7 cellular contexts compared by ENCODE assay signal in genomic region chr19:13953021-13953531, GRCh38. TPM values are rescaled to one million over a fixed set of nuclear protein-coding genes. Genes with fewer than 3 reads are reported as not detected.
A peak's percentile ranks its signal among the peaks of the same experiment; 100 is the strongest.
DNase-seq lines count a peak whose midpoint lies in the region; ATAC-seq, FAIRE-seq and TF ChIP-seq lines count a peak whose summit lies in the region.

No MANE protein-coding gene starts in this region.

- no peak overlapping the region for H2BK20ac ChIP-seq in H1 (ENCODE audit: low read length)

- no peak for TF ChIP-seq EP300 in H1 (IDR thresholded peaks at IDR 0.05; ENCODE audit: borderline replicate concordance in 1 of 2, low read depth in 2 of 2, low read length in 2 of 2)

- H3K14ac ChIP-seq in H1 (ENCODE audit: insufficient read length): no peak overlapping the region

- peaks cover 13% of the 10 kb centered on the region for H3K79me1 ChIP-seq in H1 (ENCODE audit: low read depth, low read length)
- H3K79me1 ChIP-seq in mesendoderm (ENCODE audit: low read length): peaks cover 14% of the 10 kb centered on the region

- TF ChIP-seq POLR2A in H54 (IDR thresholded peaks at IDR 0.05; ENCODE audit: low read depth, low read length) (peak; percentile 41; the same call in 1 of the 2 replicates), H1 (IDR thresholded peaks at IDR 0.05; ENCODE audit: control extremely low read depth in 1 of 2, low read depth in 2 of 2, low read length in 2 of 2) (no peak; a peak in 1 of 3 replicates)

- H2BK12ac ChIP-seq in H1 (ENCODE audit: low read depth, low read length): peak overlapping the region; percentile 43; the same call in 1 of the 2 replicates

- peak overlapping the region; percentile 68 for H4K5ac ChIP-seq in H1 (ENCODE audit: insufficient read length, low read depth, low read length)
- H4K5ac ChIP-seq in mesendoderm (ENCODE audit: low read length): no peak overlapping the region

- peaks cover 18 to 30% (median 24%) of the 10 kb centered on the region in 4 experiments for H3K36me3 ChIP-seq in H1 (ENCODE audit: control insufficient read depth in 2 of 4, insufficient read depth in 4 of 4, low read length in 3 of 4)
- peaks cover 7% of the 10 kb centered on the region for H3K36me3 ChIP-seq in mesendoderm (ENCODE audit: control insufficient read depth, insufficient read depth, low read length)

- H2BK15ac ChIP-seq in H1 (ENCODE audit: low read length): 0 out of 2 replicates have a peak overlapping the region, but pooled peaks have one; percentile 72
- no peak overlapping the region for H2BK15ac ChIP-seq in mesendoderm (replicated peaks; ENCODE audit: low read depth)

- DNase-seq in H54 (ENCODE audit: insufficient read length, low spot score) (peak; percentile 64), RWPE1 (ENCODE audit: low spot score) (peak; percentile 67), H1 (ENCODE audit: low read depth in 1 of 2, low spot score in 2 of 2) (no peak), mesendoderm (peak; percentile 57), urothelium cell line (ENCODE audit: low spot score) (peak; percentile 46), NCI-H2081 treated with DMSO at 0.1 percent for 48 hours (lab: John Stamatoyannopoulos, UW) (no peak)

- H3K27me3 ChIP-seq in H1 (replicated peaks in 1 of 4; ENCODE audit: control insufficient read depth in 3 of 4, extremely low read depth in 1 of 4, insufficient read depth in 3 of 4, low read length in 3 of 4) (no peaks in the 10 kb centered on the region), mesendoderm (ENCODE audit: insufficient read depth, low read length, poor library complexity) (no peaks in the 10 kb centered on the region)

- CTCF ChIA-PET in RWPE1 (lab: Yijun Ruan, JAX) (interaction anchor here (0.6 to 2.0 kb wide), 5 partner anchors 19 to 108 kb away, joined by 3 to 5 read pairs (median 4); no protein-coding TSS in a partner anchor), H1 (lab: Charles Lee; ENCODE audit: partially characterized antibody) (interaction anchor here (0.7 to 2.7 kb wide), 24 partner anchors 9 to 132 kb away, joined by 3 to 12 read pairs (median 4); partner anchors contain the start of genes C19orf67, IL27RA, PODNL1 and RFX1)

- H3K18ac ChIP-seq in H1 (ENCODE audit: extremely low read depth, low read length) (peak overlapping the region; percentile 95), mesendoderm (ENCODE audit: low read length) (peak overlapping the region; percentile 88)

- H3K79me2 ChIP-seq in H1 (ENCODE audit: control insufficient read depth in 1 of 2, insufficient read depth in 2 of 2, low read length in 2 of 2) (peaks cover 0 to 19% of the 10 kb centered on the region in 2 experiments; a peak in 3 of 4 replicates), mesendoderm (ENCODE audit: control insufficient read depth, insufficient read depth, low read length) (peaks cover 16% of the 10 kb centered on the region)

- no peak overlapping the region for H3K23ac ChIP-seq in H1 (ENCODE audit: insufficient read length)
- H3K23ac ChIP-seq in mesendoderm (ENCODE audit: low read length): no peak overlapping the region

- H3K23me2 ChIP-seq in H1 (ENCODE audit: low read depth, low read length): peaks cover 9% of the 10 kb centered on the region

- no peak overlapping the region for H2AFZ ChIP-seq in H1 (ENCODE audit: low read length)

- peaks cover 0 to 7% (median 3%) of the 10 kb centered on the region in 4 experiments; a peak in 6 of 7 replicates for H3K4me1 ChIP-seq in H1 (replicated peaks in 1 of 4; ENCODE audit: control insufficient read depth in 3 of 4, insufficient read depth in 4 of 4, low read length in 3 of 4)
- peaks cover 3% of the 10 kb centered on the region for H3K4me1 ChIP-seq in mesendoderm (ENCODE audit: control insufficient read depth, low read depth, low read length)

- H2BK5ac ChIP-seq in H1 (ENCODE audit: low read depth, low read length) (peak overlapping the region; percentile 83), mesendoderm (ENCODE audit: low read length) (no peak overlapping the region)

- H3K4ac ChIP-seq in H1 (replicated peaks; ENCODE audit: insufficient read length, low read depth, low read length) (peak overlapping the region; percentile 57), mesendoderm (ENCODE audit: low read depth, low read length) (peak overlapping the region; percentile 44)

- H4K20me1 ChIP-seq in H1 (replicated peaks in 1 of 2; ENCODE audit: control insufficient read depth in 1 of 2, insufficient read depth in 2 of 2, low read length in 2 of 2): peaks cover 0 to 13% of the 10 kb centered on the region in 2 experiments

- H4K91ac ChIP-seq in H1 (replicated peaks; ENCODE audit: insufficient read length, low read length): peak overlapping the region; percentile 52

- WGBS in H1 (ENCODE audit: extremely low coverage in 1 of 2, insufficient coverage in 1 of 2, insufficient read length in 1 of 2, insufficient replicate concordance in 2 of 2, low coverage in 1 of 2, low lambda C conversion rate in 2 of 2, missing lambda C conversion rate in 1 of 2), 2 experiments: 29% methylated on average over 10 of the region's 10 CpGs; no CpG with 5 or more reads in 1 of the 2 experiments
- no CpG with 5 or more reads among the region's 10 CpGs for WGBS in mesendoderm (ENCODE audit: extremely low coverage, insufficient coverage, low lambda C conversion rate)

- FAIRE-seq in H54 (lab: Jason Lieb, UNC) (no peak), H1 (lab: Jason Lieb, UNC) (no peak), urothelium cell line (lab: Jason Lieb, UNC) (no peak)

- H3K4me2 ChIP-seq in H1 (ENCODE audit: insufficient read depth in 1 of 2, low read depth in 2 of 2, low read length in 2 of 2): peak overlapping the region; percentile 61 to 68
- H3K4me2 ChIP-seq in mesendoderm (ENCODE audit: low read length): peak overlapping the region; percentile 97

- H3K56ac ChIP-seq in H1 (replicated peaks; ENCODE audit: insufficient read length, low read depth, low read length) (no peak overlapping the region), mesendoderm (ENCODE audit: low read length) (peak overlapping the region; percentile 92)

- H2AK5ac ChIP-seq in H1 (ENCODE audit: low read depth, low read length) (peak overlapping the region; percentile 25), mesendoderm (ENCODE audit: low read length) (peak overlapping the region; percentile 65)

- H2BK120ac ChIP-seq in H1 (replicated peaks; ENCODE audit: low read depth, low read length) (no peak overlapping the region), mesendoderm (ENCODE audit: low read depth, low read length) (no peak overlapping the region)

- H4K8ac ChIP-seq in H1 (ENCODE audit: extremely low read depth, insufficient read depth, low read length) (peak overlapping the region; percentile 54; the same call in 1 of the 2 replicates), mesendoderm (ENCODE audit: low read depth, low read length) (no peak overlapping the region)

- no peaks in the 10 kb centered on the region for H3K9me3 ChIP-seq in H1 (ENCODE audit: insufficient read depth in 2 of 2, low read depth in 1 of 2, low read length in 1 of 2)

- H3K4me3 ChIP-seq in H1 (ENCODE audit: extremely low read depth in 1 of 4, insufficient read depth in 2 of 4, low read depth in 3 of 4, low read length in 4 of 4) (peak overlapping the region; percentile 82 to 100 (median 91)), mesendoderm (ENCODE audit: low read length) (peak overlapping the region; percentile 76)

- TF ChIP-seq RAD21 in H1 (IDR thresholded peaks at IDR 0.05 in 1 of 2, conservative IDR thresholded peaks at IDR 0.05 in 1 of 2; ENCODE audit: low read depth in 2 of 2, low read length in 2 of 2): no peak; a peak in 1 of 4 replicates

- no peak for ATAC-seq in GM18867 (IDR thresholded peaks at IDR 0.05; ENCODE audit: unreplicated experiment)

- H3K9ac ChIP-seq in H1 (replicated peaks in 1 of 4; ENCODE audit: extremely low read depth in 1 of 4, low read depth in 3 of 4, low read length in 3 of 4): peak overlapping the region in 3 of 4 experiments; percentile 59 to 67 (median 60); a peak in 5 of 7 replicates
- H3K9ac ChIP-seq in mesendoderm (ENCODE audit: low read length): peak overlapping the region; percentile 81

- POLR2A ChIA-PET in RWPE1 (lab: Yijun Ruan, JAX; ENCODE audit: low non-redundant PET) (interaction anchor here (1.0 kb wide), 1 partner anchor 17 kb away, joined by 4 read pairs; no protein-coding TSS in a partner anchor), H1 (lab: Charles Lee; ENCODE audit: partially characterized antibody) (interaction anchor here (0.6 to 4.3 kb wide), 25 partner anchors 8 to 107 kb away, joined by 3 to 48 read pairs (median 5); partner anchors contain the start of genes IL27RA, PODNL1 and RFX1)

- H3K27ac ChIP-seq in RWPE1 (peak overlapping the region; percentile 88), H1 (ENCODE audit: low read depth, low read length) (peak overlapping the region; percentile 53), mesendoderm (ENCODE audit: low read depth, low read length) (no peak overlapping the region)

- TF ChIP-seq CTCF in RWPE1 (conservative IDR thresholded peaks at IDR 0.05; ENCODE audit: low read depth) (no peak; the same call in 1 of the 2 replicates), H1 (IDR thresholded peaks at IDR 0.05; ENCODE audit: control extremely low read depth in 1 of 3, insufficient read depth in 1 of 3, low read depth in 1 of 3, low read length in 3 of 3) (peak in 1 of 3 experiments; percentile 11; a peak in 1 of 4 replicates)

RNA-seq across cellular contexts. Expression of gene DCAF15, which starts 0.8 kb away (rescaled TPM):
- 68.7 and 77.1 TPM in 2 replicates for total RNA-seq in H1 (2021; fragmentation: NEBNext Ultra II Directional; extraction: Animal tissue kit (Norgen Biotek cat#: 25700))
- 80.8 and 127 TPM in 2 replicates for polyA plus RNA-seq in H1 (2011; rRNA removed)
- 69.0 TPM for polyA plus RNA-seq in H1 (2011; cell fraction: cytosol; rRNA removed)
- 277 TPM for polyA plus RNA-seq in H1 (2011; cell fraction: nucleus; rRNA removed)
- 53.4 to 97.6 TPM (median 89.3 TPM) in 4 replicates for polyA plus RNA-seq in H1 (2012, experiment 1 of 2)
- polyA plus RNA-seq in H1 (2012, experiment 2 of 2): 56.8 TPM
- 47.2 TPM for polyA plus RNA-seq in H1 (2013, experiment 1 of 2)
- polyA plus RNA-seq in H1 (2013, experiment 2 of 2): 42.2 TPM
- polyA minus RNA-seq in H1 (2011; rRNA and poly(A)+ RNA removed): 36.7 and 59.9 TPM in 2 replicates
- 32.1 TPM for polyA minus RNA-seq in H1 (2011; cell fraction: cytosol; rRNA and poly(A)+ RNA removed)
- 66.5 TPM for polyA minus RNA-seq in H1 (2011; cell fraction: nucleus; rRNA and poly(A)+ RNA removed)
- polyA plus RNA-seq in mesendoderm (2013, experiment 1 of 2): 41.4 TPM
- polyA plus RNA-seq in mesendoderm (2013, experiment 2 of 2): 40.1 TPM

RNA-seq across cellular contexts. Expression of gene PODNL1, which starts 14.9 kb away (rescaled TPM):
- total RNA-seq in H1 (2021; fragmentation: NEBNext Ultra II Directional; extraction: Animal tissue kit (Norgen Biotek cat#: 25700)): 0.75 and 1.5 TPM in 2 replicates
- polyA plus RNA-seq in H1 (2011; rRNA removed): 1.0 and 2.3 TPM in 2 replicates
- 1.8 TPM for polyA plus RNA-seq in H1 (2011; cell fraction: cytosol; rRNA removed)
- polyA plus RNA-seq in H1 (2011; cell fraction: nucleus; rRNA removed): 2.7 TPM
- polyA plus RNA-seq in H1 (2012, experiment 1 of 2): 0.61 to 2.0 TPM (median 1.5 TPM) in 4 replicates
- 1.7 TPM for polyA plus RNA-seq in H1 (2012, experiment 2 of 2)
- polyA plus RNA-seq in H1 (2013, experiment 1 of 2): 0.18 TPM
- polyA plus RNA-seq in H1 (2013, experiment 2 of 2): 0.68 TPM
- polyA minus RNA-seq in H1 (2011; rRNA and poly(A)+ RNA removed): 0.22 TPM in 1 of 2 replicates, not detected in the other
- not detected for polyA minus RNA-seq in H1 (2011; cell fraction: cytosol; rRNA and poly(A)+ RNA removed)
- polyA minus RNA-seq in H1 (2011; cell fraction: nucleus; rRNA and poly(A)+ RNA removed): 1.2 TPM
- 0.21 TPM for polyA plus RNA-seq in mesendoderm (2013, experiment 1 of 2)
- 0.25 TPM for polyA plus RNA-seq in mesendoderm (2013, experiment 2 of 2)

RNA-seq across cellular contexts. Expression of gene CC2D1A, which starts 47.1 kb away (rescaled TPM):
- total RNA-seq in H1 (2021; fragmentation: NEBNext Ultra II Directional; extraction: Animal tissue kit (Norgen Biotek cat#: 25700)): 33.0 and 36.4 TPM in 2 replicates
- 12.5 and 20.5 TPM in 2 replicates for polyA plus RNA-seq in H1 (2011; rRNA removed)
- polyA plus RNA-seq in H1 (2011; cell fraction: cytosol; rRNA removed): 17.1 TPM
- polyA plus RNA-seq in H1 (2011; cell fraction: nucleus; rRNA removed): 71.1 TPM
- 20.2 to 39.2 TPM (median 31.7 TPM) in 4 replicates for polyA plus RNA-seq in H1 (2012, experiment 1 of 2)
- polyA plus RNA-seq in H1 (2012, experiment 2 of 2): 21.2 TPM
- polyA plus RNA-seq in H1 (2013, experiment 1 of 2): 17.9 TPM
- polyA plus RNA-seq in H1 (2013, experiment 2 of 2): 16.1 TPM
- 15.8 and 22.9 TPM in 2 replicates for polyA minus RNA-seq in H1 (2011; rRNA and poly(A)+ RNA removed)
- polyA minus RNA-seq in H1 (2011; cell fraction: cytosol; rRNA and poly(A)+ RNA removed): 17.1 TPM
- polyA minus RNA-seq in H1 (2011; cell fraction: nucleus; rRNA and poly(A)+ RNA removed): 19.3 TPM
- polyA plus RNA-seq in mesendoderm (2013, experiment 1 of 2): 12.2 TPM
- 12.1 TPM for polyA plus RNA-seq in mesendoderm (2013, experiment 2 of 2)

RNA-seq across cellular contexts. Expression of gene BRME1, which starts 47.2 kb away (rescaled TPM):
- total RNA-seq in H1 (2021; fragmentation: NEBNext Ultra II Directional; extraction: Animal tissue kit (Norgen Biotek cat#: 25700)): 4.6 and 4.7 TPM in 2 replicates
- 4.6 and 6.0 TPM in 2 replicates for polyA plus RNA-seq in H1 (2011; rRNA removed)
- 5.2 TPM for polyA plus RNA-seq in H1 (2011; cell fraction: cytosol; rRNA removed)
- polyA plus RNA-seq in H1 (2011; cell fraction: nucleus; rRNA removed): 12.9 TPM
- polyA plus RNA-seq in H1 (2012, experiment 1 of 2): 2.8 to 5.0 TPM (median 3.9 TPM) in 4 replicates
- 3.1 TPM for polyA plus RNA-seq in H1 (2012, experiment 2 of 2)
- polyA plus RNA-seq in H1 (2013, experiment 1 of 2): 3.8 TPM
- 3.4 TPM for polyA plus RNA-seq in H1 (2013, experiment 2 of 2)
- 2.5 and 3.4 TPM in 2 replicates for polyA minus RNA-seq in H1 (2011; rRNA and poly(A)+ RNA removed)
- polyA minus RNA-seq in H1 (2011; cell fraction: cytosol; rRNA and poly(A)+ RNA removed): 3.8 TPM
- polyA minus RNA-seq in H1 (2011; cell fraction: nucleus; rRNA and poly(A)+ RNA removed): 7.3 TPM
- 2.2 TPM for polyA plus RNA-seq in mesendoderm (2013, experiment 1 of 2)
- polyA plus RNA-seq in mesendoderm (2013, experiment 2 of 2): 1.8 TPM

RNA-seq across cellular contexts. Expression of gene RFX1, which starts 53.0 kb away (rescaled TPM):
- total RNA-seq in H1 (2021; fragmentation: NEBNext Ultra II Directional; extraction: Animal tissue kit (Norgen Biotek cat#: 25700)): 16.1 and 17.0 TPM in 2 replicates
- polyA plus RNA-seq in H1 (2011; rRNA removed): 4.9 and 10.4 TPM in 2 replicates
- polyA plus RNA-seq in H1 (2011; cell fraction: cytosol; rRNA removed): 3.4 TPM
- 13.6 TPM for polyA plus RNA-seq in H1 (2011; cell fraction: nucleus; rRNA removed)
- polyA plus RNA-seq in H1 (2012, experiment 1 of 2): 10.7 to 19.4 TPM (median 17.4 TPM) in 4 replicates
- 11.3 TPM for polyA plus RNA-seq in H1 (2012, experiment 2 of 2)
- polyA plus RNA-seq in H1 (2013, experiment 1 of 2): 8.7 TPM
- 8.1 TPM for polyA plus RNA-seq in H1 (2013, experiment 2 of 2)
- polyA minus RNA-seq in H1 (2011; rRNA and poly(A)+ RNA removed): 1.9 and 2.7 TPM in 2 replicates
- 19.2 TPM for polyA minus RNA-seq in H1 (2011; cell fraction: cytosol; rRNA and poly(A)+ RNA removed)
- polyA minus RNA-seq in H1 (2011; cell fraction: nucleus; rRNA and poly(A)+ RNA removed): 9.3 TPM
- polyA plus RNA-seq in mesendoderm (2013, experiment 1 of 2): 7.7 TPM
- polyA plus RNA-seq in mesendoderm (2013, experiment 2 of 2): 7.4 TPM

Comparison
In these comparisons a context has a peak if more than half of its experiments do, and no peak if none do; other contexts are left out.
1. DNase-seq: peak in H54 (single experiment), RWPE1 (single experiment), mesendoderm (single experiment) and urothelium cell line (single experiment); none in H1 (0 of 2) and NCI-H2081 treated with DMSO at 0.1 percent for 48 hours (single experiment).